Comparison of ENCODE assay signal across 19 cellular contexts in genomic region chr10:74076961-74077360, GRCh38.
DNase-seq lines count a peak whose midpoint lies in the region; ATAC-seq, FAIRE-seq and TF ChIP-seq lines count a peak whose summit lies in the region.
"Had no signal": no experiment of that assay in that cellular context is flagged by ENCODE, and none has a peak within 500 bp of the region (broad histone marks: within the 10 kb centered on the region; RNA-seq: fewer than 3 reads in every experiment).

No MANE protein-coding gene starts in this region.

- peak overlapping the region; percentile 76 for H3K4me2 ChIP-seq in A549

- no peak overlapping the region for H3K4me3 Mint-ChIP-seq in CD8-positive, alpha-beta T cell
- H3K4me3 Mint-ChIP-seq: CD14-positive monocyte had no signal

- H3K4me3 ChIP-seq in A549 (no peak overlapping the region), RWPE2 (ENCODE audit: severe bottlenecking) (no peak overlapping the region), neutrophil (ENCODE audit: low read depth in 1 of 2, low read length in 1 of 2) (no peak overlapping the region), WERI-Rb-1 (ENCODE audit: low read depth, low read length) (no peak overlapping the region), esophagus muscularis mucosa (no peak overlapping the region)
- no peak overlapping the region for H3K4me3 ChIP-seq in CD8-positive, alpha-beta T cell (ENCODE audit: low read depth, low read length)
- H3K4me3 ChIP-seq: SJCRH30 had no signal

- H3K4me1 ChIP-seq in A549, result peaks cover 94% of the 10 kb centered on the region
- peaks cover 35% of the 10 kb centered on the region for H3K4me1 ChIP-seq in RWPE2 (ENCODE audit: insufficient read depth, poor library complexity, severe bottlenecking)
- peaks cover 10 to 11% of the 10 kb centered on the region in 2 experiments for H3K4me1 ChIP-seq in neutrophil (ENCODE audit: control insufficient read depth in 1 of 2, insufficient read depth in 1 of 2, low read depth in 1 of 2, low read length in 1 of 2)
- peaks cover 4% of the 10 kb centered on the region for H3K4me1 ChIP-seq in CD8-positive, alpha-beta T cell (ENCODE audit: insufficient read depth, low read length)
- H3K4me1 ChIP-seq in esophagus muscularis mucosa, result peaks cover 53 to 84% (median 77%) of the 10 kb centered on the region in 4 donors

- H3K4me1 Mint-ChIP-seq in CD8-positive, alpha-beta T cell (ENCODE audit: low read depth), result peaks cover 17% of the 10 kb centered on the region

- H3K27me3 ChIP-seq in RWPE2 (ENCODE audit: insufficient read depth, poor library complexity, severe bottlenecking) (no peaks in the 10 kb centered on the region), neutrophil (no peaks in the 10 kb centered on the region), WERI-Rb-1 (ENCODE audit: insufficient read depth, low read depth, severe bottlenecking) (no peaks in the 10 kb centered on the region), esophagus muscularis mucosa (no peaks in the 10 kb centered on the region)
- H3K27me3 ChIP-seq in CD8-positive, alpha-beta T cell (ENCODE audit: insufficient read depth, low read length), result no peaks in the 10 kb centered on the region
- H3K27me3 ChIP-seq: SJCRH30 had no signal

- no peak for ATAC-seq in A549
- no peak for ATAC-seq in RWPE2 (ENCODE audit: low read depth)
- no peak for ATAC-seq in HG03469 (IDR thresholded peaks at IDR 0.05; ENCODE audit: unreplicated experiment)
- no peak for ATAC-seq in CD8-positive, alpha-beta T cell
- ATAC-seq: PC-3 had no signal

- FAIRE-seq in A549 (lab: Jason Lieb, UNC), result no peak
- peak; percentile 39 for FAIRE-seq in GM18507 (lab: Jason Lieb, UNC)

- H3K27ac ChIP-seq in A549 (peak overlapping the region; percentile 69 to 77; a peak in 5 of 6 replicates), RWPE2 (ENCODE audit: poor library complexity, severe bottlenecking) (peak overlapping the region; percentile 74), neutrophil (peak overlapping the region; percentile 2), WERI-Rb-1 (no peak overlapping the region), esophagus muscularis mucosa (replicated peaks in 1 of 4) (peak overlapping the region in 1 of 4 donors; percentile 31)
- no peak overlapping the region for H3K27ac ChIP-seq in CD8-positive, alpha-beta T cell (ENCODE audit: low read depth, low read length)
- H3K27ac ChIP-seq: RWPE1, SJCRH30 had no signal

- TF ChIP-seq POLR2A in A549 (IDR thresholded peaks at IDR 0.05; ENCODE audit: low read length) (no peak), esophagus muscularis mucosa (IDR thresholded peaks at IDR 0.05; ENCODE audit: low read depth) (no peak)

- 64% methylated on average over 2 of the region's 2 CpGs for WGBS in A549 (ENCODE audit: missing lambda C conversion rate)
- WGBS in esophagus muscularis mucosa, result 66% methylated on average over 2 of the region's 2 CpGs

- intact Hi-C loops in CD8-positive, alpha-beta T cell (cut with DNase I, micrococcal nuclease), result no loop called here
- intact Hi-C loops in esophagus muscularis mucosa (cut with DNase I), result loop anchor here (5.0 kb wide), 1 partner anchor 70 kb away; no protein-coding TSS in a partner anchor

- H3K9me3 Mint-ChIP-seq in CD8-positive, alpha-beta T cell, result no peaks in the 10 kb centered on the region
- H3K9me3 Mint-ChIP-seq: CD14-positive monocyte had no signal

- no peaks in the 10 kb centered on the region for H3K27me3 Mint-ChIP-seq in CD8-positive, alpha-beta T cell (ENCODE audit: low read depth)

- H3K9me3 ChIP-seq in A549 (no peaks in the 10 kb centered on the region), RWPE2 (ENCODE audit: severe bottlenecking) (no peaks in the 10 kb centered on the region), neutrophil (no peaks in the 10 kb centered on the region), WERI-Rb-1 (ENCODE audit: severe bottlenecking) (no peaks in the 10 kb centered on the region), esophagus muscularis mucosa (no peaks in the 10 kb centered on the region)
- no peaks in the 10 kb centered on the region for H3K9me3 ChIP-seq in CD8-positive, alpha-beta T cell (ENCODE audit: low read length)
- H3K9me3 ChIP-seq: Caco-2, SJCRH30 had no signal

- TF ChIP-seq EP300 in A549 (IDR thresholded peaks at IDR 0.05) (no peak), esophagus muscularis mucosa (IDR thresholded peaks at IDR 0.05) (no peak)

- peaks cover 36% of the 10 kb centered on the region for H3K36me3 Mint-ChIP-seq in CD8-positive, alpha-beta T cell

- CTCF ChIA-PET in A549 (lab: Yijun Ruan, JAX), result interaction anchor here (0.6 to 4.6 kb wide), 8 partner anchors 10 to 228 kb away, joined by 4 to 16 read pairs (median 7); partner anchors contain the start of gene VCL
- CTCF ChIA-PET in CD8-positive, alpha-beta T cell (lab: Charles Lee), result interaction anchor here (0.7 to 7.4 kb wide), 6 partner anchors 120 to 197 kb away, joined by 3 to 69 read pairs (median 6); no protein-coding TSS in a partner anchor

- no peak for TF ChIP-seq RAD21 in A549 (conservative IDR thresholded peaks at IDR 0.05 in 1 of 2, IDR thresholded peaks at IDR 0.05 in 1 of 2)

- peaks cover 56% of the 10 kb centered on the region for H3K36me3 ChIP-seq in RWPE2 (ENCODE audit: low read depth)
- peaks cover 54% of the 10 kb centered on the region for H3K36me3 ChIP-seq in neutrophil
- H3K36me3 ChIP-seq in CD8-positive, alpha-beta T cell (ENCODE audit: insufficient read depth, low read length), result no peaks in the 10 kb centered on the region
- peaks cover 18% of the 10 kb centered on the region; the same call in 1 of the 2 replicates for H3K36me3 ChIP-seq in WERI-Rb-1
- H3K36me3 ChIP-seq in esophagus muscularis mucosa, result peaks cover 12 to 44% (median 27%) of the 10 kb centered on the region in 4 donors

- TF ChIP-seq CTCF in A549 (IDR thresholded peaks at IDR 0.05) (no peak), RWPE2 (IDR thresholded peaks at IDR 0.05; ENCODE audit: poor library complexity, severe bottlenecking) (no peak), neutrophil (IDR thresholded peaks at IDR 0.05) (no peak), WERI-Rb-1 (IDR thresholded peaks at IDR 0.05; ENCODE audit: low read depth, low read length) (no peak), esophagus muscularis mucosa (IDR thresholded peaks at IDR 0.05) (no peak)
- no peak for TF ChIP-seq CTCF in CD8-positive, alpha-beta T cell (IDR thresholded peaks at IDR 0.05)

- no peak for DNase-seq in A549 (ENCODE audit: low read depth in 1 of 2, low spot score in 1 of 2)
- DNase-seq in GM18507 (ENCODE audit: extremely low spot score, insufficient read length, low read depth), result no peak
- no peak for DNase-seq in RWPE2 (ENCODE audit: low spot score)
- DNase-seq in CD8-positive, alpha-beta T cell, result no peak
- DNase-seq in WERI-Rb-1, result no peak
- DNase-seq in esophagus muscularis mucosa (ENCODE audit: extremely low spot score), result no peak
- DNase-seq: AML-193, Caco-2, DMS53, NCI-H1417 treated with DMSO at 0.1 percent for 48 hours, NCI-H2029 treated with DMSO at 0.1 percent for 48 hours, NCI-H510A, NCI-H82, PC-3, SJCRH30 had no signal

- H3K27ac Mint-ChIP-seq in CD8-positive, alpha-beta T cell, result no peak overlapping the region
- H3K27ac Mint-ChIP-seq: CD14-positive monocyte had no signal

- POLR2A ChIA-PET in A549 (lab: Yijun Ruan, JAX), result interaction anchor here (0.8 kb wide), 1 partner anchor 21 kb away, joined by 3 read pairs; no protein-coding TSS in a partner anchor
- POLR2A ChIA-PET in CD8-positive, alpha-beta T cell (lab: Charles Lee), result interaction anchor here (0.6 to 0.9 kb wide), 2 partner anchors 120 to 227 kb away, joined by 3 to 5 read pairs; no protein-coding TSS in a partner anchor

TF ChIP-seq in A549, 52 proteins besides CTCF, POLR2A, EP300 and RAD21:
- TF ChIP-seq JUNB (IDR thresholded peaks at IDR 0.05) (no peak), PBX3 (IDR thresholded peaks at IDR 0.05) (no peak), HMGXB4 (CRISPR knock-in tag; IDR thresholded peaks at IDR 0.05; ENCODE audit: borderline replicate concordance) (no peak), ZNF302 (CRISPR knock-in tag; IDR thresholded peaks at IDR 0.05) (no peak), CHD2 (IDR thresholded peaks at IDR 0.05; ENCODE audit: low read length, partially characterized antibody) (no peak), MAFK (IDR thresholded peaks at IDR 0.05; ENCODE audit: partially characterized antibody) (no peak), TP53 (CRISPR knock-in tag; IDR thresholded peaks at IDR 0.05) (no peak), NR3C1 (IDR thresholded peaks at IDR 0.05) (no peak), JUN (IDR thresholded peaks at IDR 0.05) (no peak), NFE2L2 (conservative IDR thresholded peaks at IDR 0.05; ENCODE audit: low read length) (no peak), CBX2 (IDR thresholded peaks at IDR 0.05; ENCODE audit: borderline replicate concordance, low read depth) (no peak), HOXB5 (CRISPR knock-in tag; IDR thresholded peaks at IDR 0.05) (no peak)

Comparison
In these comparisons a context has a peak if more than half of its experiments do, and no peak if none do; other contexts are left out.
1. H3K27ac ChIP-seq: peak in A549 (2 of 2), RWPE2 (single experiment) and neutrophil (single experiment); none in CD8-positive, alpha-beta T cell (single experiment) and WERI-Rb-1 (single experiment).